Comparison of ENCODE assay signal across 15 cellular contexts in genomic region chr21:17738171-17738953, GRCh38.
"Had no signal": no experiment of that assay in that cellular context is flagged by ENCODE, and none has a peak within 500 bp of the region (broad histone marks: within the 10 kb centered on the region; RNA-seq: fewer than 3 reads in every experiment).

No MANE protein-coding gene starts in this region.

- H3K4me3 Mint-ChIP-seq: activated CD4-positive, alpha-beta T cell treated with anti-CD3 and anti-CD28 coated beads, Interleukin-2, amount 10 ng/mL, durations not matched to agents 24 days and 14 days; activated naive CD4-positive, alpha-beta T cell treated with anti-CD3 and anti-CD28 coated beads, Interleukin-2, amount 10 ng/mL, durations not matched to agents 7 days and 5 days; central memory CD8-positive, alpha-beta T cell; dendritic cell treated with granulocyte-macrophage colony-stimulating factor and Interleukin-4, amounts not matched to agents 40 ng/mL and 50 ng/mL, for 4 days; effector memory CD8-positive, alpha-beta T cell; natural killer cell treated with Interleukin-12 subunit alpha and Interleukin-12 subunit beta and Interleukin-15 and Interleukin-18, amount 100 ng/mL, for 72 hours; T-helper 2 cell treated with Interferon-gamma antibody and Interleukin-4, amounts not matched to agents 5 μg/mL and 100 μg/mL, for 36 hours had no signal

- H3K36me3 ChIP-seq: thyroid gland, vagina, WERI-Rb-1 had no signal

- H3K4me1 Mint-ChIP-seq: activated naive CD4-positive, alpha-beta T cell treated with anti-CD3 and anti-CD28 coated beads, Interleukin-2, amount 10 ng/mL, durations not matched to agents 7 days and 5 days; central memory CD8-positive, alpha-beta T cell had no signal

- H3K36me3 Mint-ChIP-seq: activated naive CD4-positive, alpha-beta T cell treated with anti-CD3 and anti-CD28 coated beads, Interleukin-2, amount 10 ng/mL, durations not matched to agents 7 days and 5 days had no signal

- H3K9me3 Mint-ChIP-seq: central memory CD8-positive, alpha-beta T cell; dendritic cell treated with granulocyte-macrophage colony-stimulating factor and Interleukin-4, amounts not matched to agents 40 ng/mL and 50 ng/mL, for 4 days; effector memory CD8-positive, alpha-beta T cell; natural killer cell treated with Interleukin-12 subunit alpha and Interleukin-12 subunit beta and Interleukin-15 and Interleukin-18, amount 100 ng/mL, for 72 hours had no signal

- H3K4me1 ChIP-seq: thyroid gland, vagina had no signal

- H3K9me3 ChIP-seq: thyroid gland, vagina had no signal

- ATAC-seq: effector memory CD8-positive, alpha-beta T cell; left colon; natural killer cell treated with Interleukin-12 subunit alpha and Interleukin-12 subunit beta and Interleukin-15 and Interleukin-18, amount 100 ng/mL, for 72 hours had no signal

- H3K27me3 ChIP-seq: thyroid gland, vagina had no signal

- H3K4me3 ChIP-seq: thyroid gland, vagina had no signal

- DNase-seq: activated CD4-positive, alpha-beta T cell treated with anti-CD3 and anti-CD28 coated beads, Interleukin-2, amount 10 ng/mL, durations not matched to agents 24 days and 14 days; activated naive CD4-positive, alpha-beta T cell treated with anti-CD3 and anti-CD28 coated beads, Interleukin-2, amount 10 ng/mL, durations not matched to agents 7 days and 5 days; activated T-cell treated with anti-CD3 and anti-CD28 coated beads for 4 hours; effector memory CD8-positive, alpha-beta T cell; hypothalamus; left colon; occipital lobe; thyroid gland; WERI-Rb-1 had no signal

- H3K27ac ChIP-seq: thyroid gland, vagina, WERI-Rb-1 had no signal

- H3K27ac Mint-ChIP-seq: activated CD4-positive, alpha-beta T cell treated with anti-CD3 and anti-CD28 coated beads, Interleukin-2, amount 10 ng/mL, durations not matched to agents 24 days and 14 days; activated naive CD4-positive, alpha-beta T cell treated with anti-CD3 and anti-CD28 coated beads, Interleukin-2, amount 10 ng/mL, durations not matched to agents 7 days and 5 days; activated T-helper 2 cell treated with anti-CD3 and anti-CD28 coated beads, Interferon-gamma antibody, Interleukin-2, Interleukin-4, amounts not matched to agents 10 μg/mL and 5 μg/mL and 100 μg/mL, durations not matched to agents 14 hours and 24 hours and 36 hours; dendritic cell treated with granulocyte-macrophage colony-stimulating factor and Interleukin-4, amounts not matched to agents 40 ng/mL and 50 ng/mL, for 4 days; T-helper 2 cell treated with Interferon-gamma antibody and Interleukin-4, amounts not matched to agents 5 μg/mL and 100 μg/mL, for 36 hours had no signal

- H3K27me3 Mint-ChIP-seq: activated naive CD4-positive, alpha-beta T cell treated with anti-CD3 and anti-CD28 coated beads, Interleukin-2, amount 10 ng/mL, durations not matched to agents 7 days and 5 days; central memory CD8-positive, alpha-beta T cell; dendritic cell treated with granulocyte-macrophage colony-stimulating factor and Interleukin-4, amounts not matched to agents 40 ng/mL and 50 ng/mL, for 4 days; effector memory CD8-positive, alpha-beta T cell; natural killer cell treated with Interleukin-12 subunit alpha and Interleukin-12 subunit beta and Interleukin-15 and Interleukin-18, amount 100 ng/mL, for 72 hours had no signal
